ENCODE assay signal across 1 cellular context in genomic region chr2:26646986-26647672, GRCh38.
TF ChIP-seq lines count a peak whose summit lies in the region.

No MANE protein-coding gene starts in this region.

TF ChIP-seq in WTC11, 78 proteins besides CTCF, POLR2A, EP300 and RAD21:
- TF ChIP-seq ZNF423 (CRISPR knock-in tag; IDR thresholded peaks at IDR 0.05) (peak; percentile 57; the same call in 1 of the 2 replicates), ZNF263 (CRISPR knock-in tag; IDR thresholded peaks at IDR 0.05; ENCODE audit: low read depth) (no peak)
